16 cellular contexts compared by ENCODE assay signal in genomic region chr22:20089977-20090729, GRCh38. TPM values are rescaled to one million over a fixed set of nuclear protein-coding genes. Genes with fewer than 3 reads are reported as not detected.
DNase-seq lines count a peak whose midpoint lies in the region; ATAC-seq and TF ChIP-seq lines count a peak whose summit lies in the region.
"Had no signal": no experiment of that assay in that cellular context is flagged by ENCODE, and none has a peak within 500 bp of the region (broad histone marks: within the 10 kb centered on the region; RNA-seq: fewer than 3 reads in every experiment).

No MANE protein-coding gene starts in this region.

- peaks cover 50% of the 10 kb centered on the region for H3K4me1 ChIP-seq in CD8-positive, alpha-beta T cell (ENCODE audit: insufficient read depth, low read length)

- ATAC-seq in CD8-positive, alpha-beta T cell, result no peak
- no peak for ATAC-seq in HG03159 (IDR thresholded peaks at IDR 0.05; ENCODE audit: unreplicated experiment)
- ATAC-seq: body of pancreas had no signal

- no peak overlapping the region for H3K27ac ChIP-seq in CD8-positive, alpha-beta T cell (ENCODE audit: low read depth, low read length)
- H3K27ac ChIP-seq: body of pancreas, sigmoid colon, tibial nerve had no signal

- peaks cover 99% of the 10 kb centered on the region for H3K36me3 Mint-ChIP-seq in CD8-positive, alpha-beta T cell
- H3K36me3 Mint-ChIP-seq in endothelial cell (ENCODE audit: low read depth, unreplicated experiment), result peaks cover 71% of the 10 kb centered on the region

- CTCF ChIA-PET in CD8-positive, alpha-beta T cell (lab: Charles Lee), result no interaction called here

- peak overlapping the region; percentile 61 for H3K4me3 Mint-ChIP-seq in CD8-positive, alpha-beta T cell
- peak overlapping the region; percentile 59 for H3K4me3 Mint-ChIP-seq in endothelial cell (ENCODE audit: unreplicated experiment)
- H3K4me3 Mint-ChIP-seq: memory B cell had no signal

- H3K4me1 Mint-ChIP-seq in CD8-positive, alpha-beta T cell (ENCODE audit: low read depth), result peaks cover 71% of the 10 kb centered on the region
- peaks cover 3% of the 10 kb centered on the region for H3K4me1 Mint-ChIP-seq in endothelial cell (ENCODE audit: unreplicated experiment)
- H3K4me1 Mint-ChIP-seq: memory B cell had no signal

- POLR2A ChIA-PET in CD8-positive, alpha-beta T cell (lab: Charles Lee), result interaction anchor here (0.9 to 1.6 kb wide), 3 partner anchors 11 to 69 kb away, joined by 3 to 4 read pairs (median 4); partner anchors contain the start of genes TANGO2 and TRMT2A

- no peaks in the 10 kb centered on the region for H3K27me3 ChIP-seq in CD8-positive, alpha-beta T cell (ENCODE audit: insufficient read depth, low read length)
- H3K27me3 ChIP-seq: body of pancreas, sigmoid colon, tibial nerve had no signal

- H3K27me3 Mint-ChIP-seq in CD8-positive, alpha-beta T cell (ENCODE audit: low read depth), result no peaks in the 10 kb centered on the region
- peaks cover 10% of the 10 kb centered on the region for H3K27me3 Mint-ChIP-seq in endothelial cell (ENCODE audit: unreplicated experiment)
- H3K27me3 Mint-ChIP-seq: memory B cell had no signal

- no peaks in the 10 kb centered on the region for H3K9me3 Mint-ChIP-seq in CD8-positive, alpha-beta T cell
- no peaks in the 10 kb centered on the region for H3K9me3 Mint-ChIP-seq in endothelial cell (ENCODE audit: unreplicated experiment)
- H3K9me3 Mint-ChIP-seq: activated T-helper 2 cell treated with anti-CD3 and anti-CD28 coated beads, Interferon-gamma antibody, Interleukin-2, Interleukin-4, amounts not matched to agents 10 μg/mL and 5 μg/mL and 100 μg/mL, durations not matched to agents 14 hours and 24 hours and 36 hours; memory B cell had no signal

- peak overlapping the region; percentile 91 for H3K27ac Mint-ChIP-seq in CD8-positive, alpha-beta T cell
- no peak overlapping the region for H3K27ac Mint-ChIP-seq in endothelial cell (ENCODE audit: unreplicated experiment)
- H3K27ac Mint-ChIP-seq: activated T-helper 2 cell treated with anti-CD3 and anti-CD28 coated beads, Interferon-gamma antibody, Interleukin-2, Interleukin-4, amounts not matched to agents 10 μg/mL and 5 μg/mL and 100 μg/mL, durations not matched to agents 14 hours and 24 hours and 36 hours; memory B cell had no signal

- intact Hi-C loops in CD8-positive, alpha-beta T cell (cut with DNase I, micrococcal nuclease), result no loop called here

- peaks cover 58% of the 10 kb centered on the region for H3K36me3 ChIP-seq in CD8-positive, alpha-beta T cell (ENCODE audit: insufficient read depth, low read length)

- no peak overlapping the region for H3K4me3 ChIP-seq in CD8-positive, alpha-beta T cell (ENCODE audit: low read depth, low read length)
- H3K4me3 ChIP-seq: body of pancreas, sigmoid colon, tibial nerve had no signal

- no peaks in the 10 kb centered on the region for H3K9me3 ChIP-seq in CD8-positive, alpha-beta T cell (ENCODE audit: low read length)
- H3K9me3 ChIP-seq: body of pancreas, sigmoid colon, tibial nerve had no signal

- no peak for DNase-seq in CD8-positive, alpha-beta T cell
- DNase-seq in LHCN-M2 (ENCODE audit: low read depth) (peak; percentile 49), endothelial cell (ENCODE audit: low spot score) (no peak), non-pigmented ciliary epithelial cell (ENCODE audit: low read depth) (peak; percentile 19), epidermal melanocyte (ENCODE audit: insufficient read length, low spot score) (no peak), kidney tubule cell (ENCODE audit: low spot score) (no peak)
- DNase-seq: activated CD4-positive, alpha-beta T cell treated with anti-CD3 and anti-CD28 coated beads, Interleukin-2, amount 50 U/mL, for 48 hours; body of pancreas; effector CD4-positive, alpha-beta T cell; NCI-H82; sigmoid colon; stimulated activated CD4-positive, alpha-beta T cell treated with anti-CD3 and anti-CD28 coated beads, Interleukin-4, amount 100 ng/mL, for 24 hours had no signal

- no peak for TF ChIP-seq CTCF in CD8-positive, alpha-beta T cell (IDR thresholded peaks at IDR 0.05)
- no peak for TF ChIP-seq CTCF in endothelial cell (IDR thresholded peaks at IDR 0.05; ENCODE audit: unreplicated experiment)

RNA-seq across cellular contexts. Expression of gene DGCR8, which starts 10.1 kb away (rescaled TPM):
- 10 to 100 TPM; 16.9 to 22.1 TPM for total RNA-seq in CD8-positive, alpha-beta T cell
- 29.4 and 30.9 TPM in 2 replicates for total RNA-seq in LHCN-M2 (2014; rRNA removed)
- 20.9 TPM for polyA plus RNA-seq in LHCN-M2 (2012)
- total RNA-seq in endothelial cell (ENCODE audit: unreplicated experiment), result 46.6 TPM

RNA-seq across cellular contexts. Expression of gene RANBP1, which starts 25.8 kb away (rescaled TPM):
- 10 to 100 TPM; 61.5 to 66.2 TPM for total RNA-seq in CD8-positive, alpha-beta T cell
- 843 and 851 TPM in 2 replicates for total RNA-seq in LHCN-M2 (2014; rRNA removed)
- 201 TPM for polyA plus RNA-seq in LHCN-M2 (2012)
- total RNA-seq in endothelial cell (ENCODE audit: unreplicated experiment), result 142 TPM

RNA-seq across cellular contexts. Expression of gene TRMT2A, which starts 26.9 kb away (rescaled TPM):
- 10 to 100 TPM; 57.8 to 62.8 TPM for total RNA-seq in CD8-positive, alpha-beta T cell
- total RNA-seq in LHCN-M2 (2014; rRNA removed) (35.8 and 50.4 TPM in 2 replicates), endothelial cell (ENCODE audit: unreplicated experiment) (44.8 TPM)
- polyA plus RNA-seq in LHCN-M2 (2012), result 35.4 TPM

RNA-seq across cellular contexts. Expression of gene ZDHHC8, which starts 41.5 kb away (rescaled TPM):
- 10 to 100 TPM; 39.3 to 43.4 TPM for total RNA-seq in CD8-positive, alpha-beta T cell
- 14.8 and 19.6 TPM in 2 replicates for total RNA-seq in LHCN-M2 (2014; rRNA removed)
- 41.6 TPM for polyA plus RNA-seq in LHCN-M2 (2012)
- total RNA-seq in endothelial cell (ENCODE audit: unreplicated experiment), result 118 TPM

Comparison
In these comparisons a context has a peak if more than half of its experiments do, and no peak if none do; other contexts are left out.
1. DNase-seq: peak in LHCN-M2 (single experiment) and non-pigmented ciliary epithelial cell (single experiment); none in CD8-positive, alpha-beta T cell (0 of 7), endothelial cell (single experiment), epidermal melanocyte (single experiment) and kidney tubule cell (single experiment).